In genomic region chr1:53485478-53486394, GRCh38 we compare ENCODE assay signal across 8 cellular contexts. TPM values are rescaled to one million over a fixed set of nuclear protein-coding genes. Genes with fewer than 3 reads are reported as not detected.
DNase-seq lines count a peak whose midpoint lies in the region; ATAC-seq, FAIRE-seq and TF ChIP-seq lines count a peak whose summit lies in the region.

No MANE protein-coding gene starts in this region.

- DNase-seq in AG09309 (ENCODE audit: low read depth), result peak; percentile 23
- peak; percentile 82 for DNase-seq in H54 (ENCODE audit: insufficient read length, low spot score)
- DNase-seq in NCI-H460 (ENCODE audit: extremely low read depth, low read depth), result peak; percentile 51
- DNase-seq in activated CD4-positive, alpha-beta T cell treated with anti-CD3 and anti-CD28 coated beads for 4 hours, result peak; percentile 35 to 46
- DNase-seq in choroid plexus epithelial cell (ENCODE audit: low read depth), result peak; percentile 89
- peak; percentile 64 to 96 for DNase-seq in lower leg skin (ENCODE audit: low spot score in 2 of 2)
- DNase-seq in stimulated activated CD8-positive, alpha-beta memory T cell treated with anti-CD3 and anti-CD28 coated beads, Interleukin-12 subunit alpha, Interleukin-12 subunit beta, amount 100 ng/mL, for 1 hour (ENCODE audit: low read depth), result peak; percentile 35

- WGBS in lower leg skin, 2 donors, result 22 to 28% methylated on average over 26 to 27 of the region's 27 CpGs

- no peak for TF ChIP-seq POLR2A in H54 (IDR thresholded peaks at IDR 0.05; ENCODE audit: low read depth, low read length)
- no peak for TF ChIP-seq POLR2A in lower leg skin (IDR thresholded peaks at IDR 0.05)

- TF ChIP-seq CTCF in AG09309 (IDR thresholded peaks at IDR 0.05; ENCODE audit: control insufficient read depth, insufficient read depth, low read depth, low read length, missing control alignments) (peak; percentile 95), choroid plexus epithelial cell (conservative IDR thresholded peaks at IDR 0.05; ENCODE audit: low read depth, low read length) (peak; percentile 93), lower leg skin (IDR thresholded peaks at IDR 0.05) (peak in 1 of 3 donors; percentile 38)

- no peak for FAIRE-seq in H54 (lab: Jason Lieb, UNC)

- intact Hi-C loops in lower leg skin (cut with DNase I; ENCODE audit: low total_unique reads), result loop anchor here (2.0 to 10.0 kb wide), 3 partner anchors 109 to 269 kb away; no protein-coding TSS in a partner anchor

- no peak for ATAC-seq in HG03457 (IDR thresholded peaks at IDR 0.05; ENCODE audit: unreplicated experiment)

- no peak overlapping the region for H3K4me3 ChIP-seq in AG09309 (ENCODE audit: control insufficient read depth, low read depth, low read length)
- H3K4me3 ChIP-seq in choroid plexus epithelial cell (ENCODE audit: low read depth, low read length), result no peak overlapping the region
- H3K4me3 ChIP-seq in lower leg skin (ENCODE audit: low read depth, poor library complexity, severe bottlenecking), result no peak overlapping the region

RNA-seq across cellular contexts. Expression of gene DMRTB1, which starts 26.5 kb away (rescaled TPM):
- total RNA-seq in NCI-H460 (2014; rRNA removed; shearing (Covaris generic)), result not detected in 2 replicates
- polyA plus RNA-seq in NCI-H460 (2014; cell fraction: nucleus; rRNA removed), result not detected in 2 replicates
- total RNA-seq in lower leg skin, result not detected

Comparison
In these comparisons a context has a peak if more than half of its experiments do, and no peak if none do; other contexts are left out.
1. DNase-seq: peak in every context shown above with its lines; median percentile 89 in choroid plexus epithelial cell; 82 in H54; 80 in lower leg skin; 51 in NCI-H460; 40 in activated CD4-positive, alpha-beta T cell treated with anti-CD3 and anti-CD28 coated beads for 4 hours; 35 in stimulated activated CD8-positive, alpha-beta memory T cell treated with anti-CD3 and anti-CD28 coated beads, Interleukin-12 subunit alpha, Interleukin-12 subunit beta, amount 100 ng/mL, for 1 hour; 23 in AG09309.